9 cellular contexts compared by ENCODE assay signal in the genomic region with DNA sequence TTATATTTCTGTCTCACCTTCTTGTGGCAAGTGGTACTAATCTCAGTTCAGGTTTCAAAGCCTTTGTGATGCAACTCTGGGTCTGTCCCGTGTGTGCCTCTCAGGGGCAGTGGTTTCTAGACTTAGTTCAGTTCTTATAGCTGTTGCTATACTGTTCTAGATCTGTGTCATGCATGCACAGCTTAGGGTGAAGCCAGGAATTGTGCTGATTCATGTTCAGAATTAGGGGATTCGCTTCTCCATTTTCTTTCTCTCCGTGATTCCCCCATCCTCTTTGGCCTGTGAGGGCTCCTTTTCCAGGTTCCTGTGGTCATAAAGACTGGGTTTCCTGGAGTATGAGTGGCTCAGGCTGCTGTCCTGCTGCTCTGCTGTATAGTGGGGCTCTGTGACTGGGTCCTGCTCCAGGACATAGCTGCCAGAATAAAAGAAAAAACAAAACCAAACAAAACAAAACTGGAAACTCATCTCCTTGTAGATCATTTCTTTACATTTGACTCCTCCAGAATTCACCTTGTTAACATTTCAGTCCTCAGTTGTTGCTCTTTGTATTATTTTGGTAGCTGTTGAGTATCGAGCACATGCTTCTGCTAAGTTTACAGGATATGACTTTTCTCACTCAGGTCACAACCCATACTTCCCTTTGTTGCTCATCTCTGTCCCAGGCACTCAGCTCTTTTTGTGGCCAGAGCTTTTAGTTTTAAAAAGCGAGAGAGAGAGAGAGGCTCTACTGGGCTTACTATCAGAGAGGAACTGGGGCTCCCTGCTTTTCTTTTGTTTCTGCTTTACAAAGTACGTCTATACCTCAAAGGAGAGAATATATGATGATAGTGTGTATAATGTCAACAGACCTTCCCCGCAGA. TPM values are rescaled to one million over a fixed set of nuclear protein-coding genes. Genes with fewer than 3 reads are reported as not detected.
A peak's percentile ranks its signal among the peaks of the same experiment; 100 is the strongest.
DNase-seq lines count a peak whose midpoint lies in the region; ATAC-seq and TF ChIP-seq lines count a peak whose summit lies in the region.
"Had no signal": no experiment of that assay in that cellular context is flagged by ENCODE, and none has a peak within 500 bp of the region (broad histone marks: within the 10 kb centered on the region; RNA-seq: fewer than 3 reads in every experiment).

No MANE protein-coding gene starts in this region.

- peak; percentile 62 for DNase-seq in GDM1 (lab: John Stamatoyannopoulos, UW)
- peak; percentile 16 for DNase-seq in HPDE6-E6E7 (ENCODE audit: extremely low spot score)
- peak; percentile 44 to 63 for DNase-seq in activated CD4-positive, alpha-beta T cell treated with anti-CD3 and anti-CD28 coated beads, Interleukin-2, amount 50 U/mL, for 48 hours
- DNase-seq in fibroblast of pulmonary artery (ENCODE audit: low read depth): peak; percentile 31
- DNase-seq in gastrocnemius medialis: peak; percentile 41
- no peak for DNase-seq in C1 segment of cervical spinal cord (lab: John Stamatoyannopoulos, UW)
- no peak for DNase-seq in NCI-H1092 treated with DMSO at 0.1 percent for 48 hours (lab: John Stamatoyannopoulos, UW)

- TF ChIP-seq POLR2A in gastrocnemius medialis (IDR thresholded peaks at IDR 0.05): no peak

- no peaks in the 10 kb centered on the region for H3K36me3 ChIP-seq in gastrocnemius medialis

- H3K9me3 ChIP-seq in gastrocnemius medialis: no peaks in the 10 kb centered on the region

- intact Hi-C loops in gastrocnemius medialis (cut with DNase I; ENCODE audit: low total_unique reads): no loop called here

- H3K4me3 ChIP-seq in fibroblast of pulmonary artery (replicated peaks; ENCODE audit: low read depth, low read length) (peak overlapping the region; percentile 10), gastrocnemius medialis (peak overlapping the region in 2 of 4 donors; percentile 3 to 6)
- H3K4me3 ChIP-seq: SK-N-MC had no signal

- H3K27ac ChIP-seq in gastrocnemius medialis: peak overlapping the region; percentile 44 to 77 (median 61)
- H3K27ac ChIP-seq: SK-N-MC had no signal

- peaks cover 13 to 23% of the 10 kb centered on the region in 2 donors for H3K4me1 ChIP-seq in gastrocnemius medialis

- ATAC-seq in GM21526 (IDR thresholded peaks at IDR 0.05; ENCODE audit: low FRiP score, unreplicated experiment) (peak; percentile 94), gastrocnemius medialis (peak; percentile 94 to 99)

- in situ Hi-C loops in gastrocnemius medialis (cut with MboI; ENCODE audit: low sequenced_read_pairs in 4 of 4): no loop called here

- TF ChIP-seq CTCF in fibroblast of pulmonary artery (IDR thresholded peaks at IDR 0.05; ENCODE audit: low read length, missing control alignments) (no peak), gastrocnemius medialis (IDR thresholded peaks at IDR 0.05 in 4 of 5, conservative IDR thresholded peaks at IDR 0.05 in 1 of 5) (no peak)

- no peaks in the 10 kb centered on the region for H3K27me3 ChIP-seq in gastrocnemius medialis

RNA-seq across cellular contexts. Expression of gene CERS6, which starts 34.2 kb away (rescaled TPM):
- total RNA-seq in gastrocnemius medialis: 10 to 100 TPM; 11.9 to 18.0 (median 14.7) TPM

Comparison
In these comparisons a context has a peak if more than half of its experiments do, and no peak if none do; other contexts are left out.
1. DNase-seq: peak in GDM1 (single experiment), HPDE6-E6E7 (single experiment), activated CD4-positive, alpha-beta T cell treated with anti-CD3 and anti-CD28 coated beads, Interleukin-2, amount 50 U/mL, for 48 hours (2 of 2), fibroblast of pulmonary artery (single experiment) and gastrocnemius medialis (2 of 2); none in C1 segment of cervical spinal cord (0 of 14) and NCI-H1092 treated with DMSO at 0.1 percent for 48 hours (single experiment).